ENCODE assay signal across 8 cellular contexts in genomic region chr19:1173160-1173844, GRCh38. TPM values are rescaled to one million over a fixed set of nuclear protein-coding genes. Genes with fewer than 3 reads are reported as not detected.
DNase-seq lines count a peak whose midpoint lies in the region; ATAC-seq and TF ChIP-seq lines count a peak whose summit lies in the region.

No MANE protein-coding gene starts in this region.

- H3K4me2 ChIP-seq in GM23248 (ENCODE audit: unreplicated experiment), result peak overlapping the region; percentile 92

- H3K4me3 Mint-ChIP-seq in endothelial cell (ENCODE audit: unreplicated experiment), result peak overlapping the region; percentile 95
- peak overlapping the region; percentile 80 to 93 (median 86) for H3K4me3 Mint-ChIP-seq in naive thymus-derived CD8-positive, alpha-beta T cell

- DNase-seq in GM23248 (peak; percentile 55), endothelial cell (ENCODE audit: low spot score) (peak; percentile 42), NCI-H1436 (lab: John Stamatoyannopoulos, UW) (no peak), GDM1 (lab: John Stamatoyannopoulos, UW) (no peak)
- peak in 1 of 10 donors; percentile 26 for DNase-seq in naive thymus-derived CD8-positive, alpha-beta T cell

- no peaks in the 10 kb centered on the region for H3K9me3 ChIP-seq in GM23248 (ENCODE audit: low read depth)

- H3K9me2 ChIP-seq in GM23248 (ENCODE audit: insufficient read depth), result no peaks in the 10 kb centered on the region

- no peaks in the 10 kb centered on the region for H4K20me1 ChIP-seq in GM23248 (ENCODE audit: insufficient read depth)

- peaks cover 36% of the 10 kb centered on the region for H3K4me1 ChIP-seq in GM23248 (ENCODE audit: insufficient read depth)

- H3F3A ChIP-seq in GM23248 (ENCODE audit: insufficient read depth), result peaks cover 17% of the 10 kb centered on the region

- POLR2A ChIA-PET in naive thymus-derived CD8-positive, alpha-beta T cell (lab: Charles Lee), result interaction anchor here (1.0 to 2.4 kb wide), 8 partner anchors 19 to 241 kb away, joined by 3 to 8 read pairs (median 4); partner anchors contain the start of genes ARHGAP45, CIRBP and GPX4

- no peak overlapping the region for H2AFZ ChIP-seq in GM23248

- no peaks in the 10 kb centered on the region for H3K36me3 ChIP-seq in GM23248 (ENCODE audit: low read depth)

- no peak for TF ChIP-seq CTCF in endothelial cell (IDR thresholded peaks at IDR 0.05; ENCODE audit: unreplicated experiment)

- peaks cover 15% of the 10 kb centered on the region for H3K4me1 Mint-ChIP-seq in endothelial cell (ENCODE audit: unreplicated experiment)
- H3K4me1 Mint-ChIP-seq in naive thymus-derived CD8-positive, alpha-beta T cell, result peaks cover 10 to 40% (median 30%) of the 10 kb centered on the region in 4 donors

- peaks cover 11% of the 10 kb centered on the region for H3K36me3 Mint-ChIP-seq in endothelial cell (ENCODE audit: low read depth, unreplicated experiment)
- peaks cover 0 to 6% (median 0%) of the 10 kb centered on the region in 3 donors for H3K36me3 Mint-ChIP-seq in naive thymus-derived CD8-positive, alpha-beta T cell

- peak; percentile 10; the same call in 2 of the 3 replicates for ATAC-seq in SK-N-SH treated with all-trans-retinoic acid at 6 μM for 48 hours
- peak; percentile 32 to 36 for ATAC-seq in naive thymus-derived CD8-positive, alpha-beta T cell
- no peak for ATAC-seq in HG02588 (IDR thresholded peaks at IDR 0.05; ENCODE audit: unreplicated experiment)
- ATAC-seq in GM21447 (IDR thresholded peaks at IDR 0.05; ENCODE audit: unreplicated experiment), result no peak

- in situ Hi-C loops in GM23248 (cut with MboI), result no loop called here

- peaks cover 58% of the 10 kb centered on the region for H3K79me2 ChIP-seq in GM23248 (ENCODE audit: insufficient read depth)

- H3K27ac Mint-ChIP-seq in endothelial cell (ENCODE audit: unreplicated experiment), result peak overlapping the region; percentile 90
- H3K27ac Mint-ChIP-seq in naive thymus-derived CD8-positive, alpha-beta T cell, result peak overlapping the region in 9 of 10 donors; percentile 83 to 95 (median 95)

- no peaks in the 10 kb centered on the region for H3K27me3 ChIP-seq in GM23248 (replicated peaks; ENCODE audit: insufficient read depth)

- peak overlapping the region; percentile 86 for H3K4me3 ChIP-seq in GM23248

- H3K27me3 Mint-ChIP-seq in endothelial cell (ENCODE audit: unreplicated experiment), result peaks cover 19% of the 10 kb centered on the region
- no peaks in the 10 kb centered on the region for H3K27me3 Mint-ChIP-seq in naive thymus-derived CD8-positive, alpha-beta T cell

- WGBS in GM23248 (ENCODE audit: low coverage in 1 of 2, low lambda C conversion rate in 2 of 2, missing lambda C conversion rate in 2 of 2), 2 experiments, result 2 to 5% methylated on average over 14 to 47 of the region's 47 CpGs

- peak overlapping the region; percentile 96 for H3K9ac ChIP-seq in GM23248

- H3K9me3 Mint-ChIP-seq in endothelial cell (ENCODE audit: unreplicated experiment), result no peaks in the 10 kb centered on the region
- H3K9me3 Mint-ChIP-seq in naive thymus-derived CD8-positive, alpha-beta T cell, result no peaks in the 10 kb centered on the region

- H3K27ac ChIP-seq in GM23248, result peak overlapping the region; percentile 83

TF ChIP-seq in SK-N-SH treated with all-trans-retinoic acid at 6 μM for 48 hours, 23 proteins besides CTCF, POLR2A, EP300 and RAD21:
- TF ChIP-seq ISL1 (CRISPR knock-in tag; IDR thresholded peaks at IDR 0.05) (no peak), OSR1 (CRISPR knock-in tag; IDR thresholded peaks at IDR 0.05) (no peak), RARB (CRISPR knock-in tag; IDR thresholded peaks at IDR 0.05) (no peak), ZC3H10 (CRISPR knock-in tag; IDR thresholded peaks at IDR 0.05) (no peak), ZNF8 (CRISPR knock-in tag; IDR thresholded peaks at IDR 0.05) (no peak), SNAI2 (CRISPR knock-in tag; IDR thresholded peaks at IDR 0.05) (no peak), ZFP3 (CRISPR knock-in tag; IDR thresholded peaks at IDR 0.05) (no peak), ZFP30 (CRISPR knock-in tag; IDR thresholded peaks at IDR 0.05) (no peak), ESRRG (CRISPR knock-in tag; IDR thresholded peaks at IDR 0.05) (no peak), ARNTL (CRISPR knock-in tag; IDR thresholded peaks at IDR 0.05; ENCODE audit: borderline replicate concordance, low read depth) (no peak), TOX (CRISPR knock-in tag; IDR thresholded peaks at IDR 0.05; ENCODE audit: borderline replicate concordance) (no peak), TCF4 (CRISPR knock-in tag; IDR thresholded peaks at IDR 0.05; ENCODE audit: borderline replicate concordance) (no peak), GLIS3 (CRISPR knock-in tag; IDR thresholded peaks at IDR 0.05) (no peak), BACH2 (CRISPR knock-in tag; IDR thresholded peaks at IDR 0.05; ENCODE audit: borderline replicate concordance) (no peak), PPARA (CRISPR knock-in tag; IDR thresholded peaks at IDR 0.05; ENCODE audit: borderline replicate concordance) (no peak), ZNF565 (CRISPR knock-in tag; conservative IDR thresholded peaks at IDR 0.05; ENCODE audit: low read depth) (no peak)
- TF ChIP-seq, protein P1, sequence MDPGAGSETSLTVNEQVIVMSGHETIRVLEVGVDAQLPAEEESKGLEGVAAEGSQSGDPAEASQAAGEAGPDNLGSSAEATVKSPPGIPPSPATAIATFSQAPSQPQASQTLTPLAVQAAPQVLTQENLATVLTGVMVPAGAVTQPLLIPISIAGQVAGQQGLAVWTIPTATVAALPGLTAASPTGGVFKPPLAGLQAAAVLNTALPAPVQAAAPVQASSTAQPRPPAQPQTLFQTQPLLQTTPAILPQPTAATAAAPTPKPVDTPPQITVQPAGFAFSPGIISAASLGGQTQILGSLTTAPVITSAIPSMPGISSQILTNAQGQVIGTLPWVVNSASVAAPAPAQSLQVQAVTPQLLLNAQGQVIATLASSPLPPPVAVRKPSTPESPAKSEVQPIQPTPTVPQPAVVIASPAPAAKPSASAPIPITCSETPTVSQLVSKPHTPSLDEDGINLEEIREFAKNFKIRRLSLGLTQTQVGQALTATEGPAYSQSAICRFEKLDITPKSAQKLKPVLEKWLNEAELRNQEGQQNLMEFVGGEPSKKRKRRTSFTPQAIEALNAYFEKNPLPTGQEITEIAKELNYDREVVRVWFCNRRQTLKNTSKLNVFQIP (CRISPR knock-in tag; IDR thresholded peaks at IDR 0.05; ENCODE audit: borderline replicate concordance, low read depth), result no peak
- TF ChIP-seq, protein P2, sequence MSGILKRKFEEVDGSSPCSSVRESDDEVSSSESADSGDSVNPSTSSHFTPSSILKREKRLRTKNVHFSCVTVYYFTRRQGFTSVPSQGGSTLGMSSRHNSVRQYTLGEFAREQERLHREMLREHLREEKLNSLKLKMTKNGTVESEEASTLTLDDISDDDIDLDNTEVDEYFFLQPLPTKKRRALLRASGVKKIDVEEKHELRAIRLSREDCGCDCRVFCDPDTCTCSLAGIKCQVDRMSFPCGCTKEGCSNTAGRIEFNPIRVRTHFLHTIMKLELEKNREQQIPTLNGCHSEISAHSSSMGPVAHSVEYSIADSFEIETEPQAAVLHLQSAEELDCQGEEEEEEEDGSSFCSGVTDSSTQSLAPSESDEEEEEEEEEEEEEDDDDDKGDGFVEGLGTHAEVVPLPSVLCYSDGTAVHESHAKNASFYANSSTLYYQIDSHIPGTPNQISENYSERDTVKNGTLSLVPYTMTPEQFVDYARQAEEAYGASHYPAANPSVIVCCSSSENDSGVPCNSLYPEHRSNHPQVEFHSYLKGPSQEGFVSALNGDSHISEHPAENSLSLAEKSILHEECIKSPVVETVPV (CRISPR knock-in tag; IDR thresholded peaks at IDR 0.05), result no peak

RNA-seq across cellular contexts. Expression of gene SBNO2, which starts 0.8 kb away (rescaled TPM):
- total RNA-seq in GM23248 (2014; rRNA removed; shearing (Covaris generic)), result 64.5 and 70.4 TPM in 2 replicates
- polyA plus RNA-seq in GM23248 (2016; fragmentation: Nextera tagmentation; extraction: Ambion mirVana), result 7.5 and 11.9 TPM in 2 replicates
- total RNA-seq in endothelial cell (ENCODE audit: unreplicated experiment), result 46.4 TPM
- 10 to 100 TPM; 69.7 to 82.4 TPM for total RNA-seq in naive thymus-derived CD8-positive, alpha-beta T cell
- polyA plus RNA-seq in naive thymus-derived CD8-positive, alpha-beta T cell, result 1 to 10 TPM in 2 of 3 donors, under 1 TPM in 1; 0.68 to 2.3 (median 1.0) TPM

RNA-seq across cellular contexts. Expression of gene STK11, which starts 32.3 kb away (rescaled TPM):
- 64.1 and 66.5 TPM in 2 replicates for total RNA-seq in GM23248 (2014; rRNA removed; shearing (Covaris generic))
- polyA plus RNA-seq in GM23248 (2016; fragmentation: Nextera tagmentation; extraction: Ambion mirVana), result 4.3 and 4.6 TPM in 2 replicates
- total RNA-seq in endothelial cell (ENCODE audit: unreplicated experiment), result 63.9 TPM
- total RNA-seq in naive thymus-derived CD8-positive, alpha-beta T cell, result 10 to 100 TPM; 91.5 to 96.0 TPM
- 10 to 100 TPM; 12.3 to 43.9 (median 20.3) TPM for polyA plus RNA-seq in naive thymus-derived CD8-positive, alpha-beta T cell

Comparison
In these comparisons a context has a peak if more than half of its experiments do, and no peak if none do; other contexts are left out.
1. DNase-seq: peak in GM23248 (single experiment) and endothelial cell (single experiment); none in NCI-H1436 (single experiment) and GDM1 (single experiment).
2. ATAC-seq: peak in SK-N-SH treated with all-trans-retinoic acid at 6 μM for 48 hours (single experiment) and naive thymus-derived CD8-positive, alpha-beta T cell (2 of 2); none in HG02588 (single experiment) and GM21447 (single experiment).